ENCODE assay signal across 2 cellular contexts in the genomic region with DNA sequence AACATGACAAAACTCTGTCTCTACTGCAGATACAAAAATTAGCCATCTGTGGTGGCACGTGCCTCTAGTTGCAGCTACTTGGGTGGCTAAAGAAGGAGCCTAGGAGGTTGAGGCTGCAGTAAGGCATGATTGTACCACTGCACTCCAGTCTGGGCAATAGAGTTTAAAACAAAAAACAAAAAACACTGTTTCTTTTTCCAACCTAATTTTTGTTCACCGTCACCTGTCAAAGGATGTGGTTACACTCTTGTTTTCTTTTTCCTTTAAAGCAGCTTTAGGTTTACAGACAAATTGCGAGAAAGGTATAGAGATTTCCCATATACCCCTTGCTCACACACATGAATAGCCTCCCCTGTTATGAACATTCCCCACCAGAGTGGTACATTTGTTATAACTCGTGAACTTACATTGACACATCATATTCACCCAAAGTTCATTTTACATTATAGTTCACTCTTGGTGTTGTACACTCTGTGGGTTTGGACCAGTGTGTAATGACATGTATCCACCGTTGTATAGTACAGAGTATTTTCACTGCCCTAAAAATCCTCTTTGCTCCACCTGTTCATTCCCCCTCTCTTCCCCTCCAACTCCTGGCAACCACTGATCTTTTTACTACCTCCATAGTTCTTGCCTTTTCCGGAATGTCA.
TF ChIP-seq lines count a peak whose summit lies in the region.

No MANE protein-coding gene starts in this region.

TF ChIP-seq in GM12891, 5 proteins besides CTCF, POLR2A, EP300 and RAD21:
- TF ChIP-seq POLR2AphosphoS5 (IDR thresholded peaks at IDR 0.05; ENCODE audit: low read depth, low read length) = no peak
- TF ChIP-seq POU2F2 (IDR thresholded peaks at IDR 0.05; ENCODE audit: low read depth, low read length) = no peak
- TF ChIP-seq TAF1 (IDR thresholded peaks at IDR 0.05; ENCODE audit: low read depth, low read length) = no peak
- no peak for TF ChIP-seq PAX5 (IDR thresholded peaks at IDR 0.05; ENCODE audit: insufficient read depth, low read length, severe bottlenecking)
- no peak for TF ChIP-seq SPI1 (IDR thresholded peaks at IDR 0.05; ENCODE audit: low read depth, low read length)

TF ChIP-seq in H1, 55 proteins besides CTCF, POLR2A, EP300 and RAD21:
- TF ChIP-seq ZNF274 (IDR thresholded peaks at IDR 0.05; ENCODE audit: borderline replicate concordance, extremely low read depth, low read length) (no peak), KDM1A (IDR thresholded peaks at IDR 0.05; ENCODE audit: borderline replicate concordance, low read length) (no peak), BRCA1 (IDR thresholded peaks at IDR 0.05; ENCODE audit: low read depth, low read length) (no peak), RXRA (IDR thresholded peaks at IDR 0.05; ENCODE audit: insufficient read depth, low read depth, low read length) (no peak), SIRT6 (IDR thresholded peaks at IDR 0.05; ENCODE audit: low read length) (no peak), GTF2F1 (IDR thresholded peaks at IDR 0.05; ENCODE audit: borderline replicate concordance, low read depth, low read length) (no peak), ASH2L (IDR thresholded peaks at IDR 0.05; ENCODE audit: low read length) (no peak), POLR2AphosphoS5 (IDR thresholded peaks at IDR 0.05; ENCODE audit: low read depth, low read length) (no peak), CBX5 (IDR thresholded peaks at IDR 0.05; ENCODE audit: low read depth, low read length) (no peak), RBBP5 (IDR thresholded peaks at IDR 0.05; ENCODE audit: borderline replicate concordance, low read depth, low read length) (no peak), POU5F1 (IDR thresholded peaks at IDR 0.05; ENCODE audit: low read depth, low read length) (no peak), PHF8 (conservative IDR thresholded peaks at IDR 0.05; ENCODE audit: low read depth, low read length) (no peak), KDM5A (IDR thresholded peaks at IDR 0.05; ENCODE audit: low read length) (no peak), SIN3A (conservative IDR thresholded peaks at IDR 0.05 in 1 of 2, IDR thresholded peaks at IDR 0.05 in 1 of 2; ENCODE audit: low read depth in 1 of 2, low read length in 2 of 2) (no peak), CTBP2 (IDR thresholded peaks at IDR 0.05; ENCODE audit: borderline replicate concordance, insufficient read depth, insufficient read length, low read length) (no peak)
- TF ChIP-seq, protein P1, sequence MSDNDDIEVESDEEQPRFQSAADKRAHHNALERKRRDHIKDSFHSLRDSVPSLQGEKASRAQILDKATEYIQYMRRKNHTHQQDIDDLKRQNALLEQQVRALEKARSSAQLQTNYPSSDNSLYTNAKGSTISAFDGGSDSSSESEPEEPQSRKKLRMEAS (IDR thresholded peaks at IDR 0.05) = no peak
